In the genomic region with DNA sequence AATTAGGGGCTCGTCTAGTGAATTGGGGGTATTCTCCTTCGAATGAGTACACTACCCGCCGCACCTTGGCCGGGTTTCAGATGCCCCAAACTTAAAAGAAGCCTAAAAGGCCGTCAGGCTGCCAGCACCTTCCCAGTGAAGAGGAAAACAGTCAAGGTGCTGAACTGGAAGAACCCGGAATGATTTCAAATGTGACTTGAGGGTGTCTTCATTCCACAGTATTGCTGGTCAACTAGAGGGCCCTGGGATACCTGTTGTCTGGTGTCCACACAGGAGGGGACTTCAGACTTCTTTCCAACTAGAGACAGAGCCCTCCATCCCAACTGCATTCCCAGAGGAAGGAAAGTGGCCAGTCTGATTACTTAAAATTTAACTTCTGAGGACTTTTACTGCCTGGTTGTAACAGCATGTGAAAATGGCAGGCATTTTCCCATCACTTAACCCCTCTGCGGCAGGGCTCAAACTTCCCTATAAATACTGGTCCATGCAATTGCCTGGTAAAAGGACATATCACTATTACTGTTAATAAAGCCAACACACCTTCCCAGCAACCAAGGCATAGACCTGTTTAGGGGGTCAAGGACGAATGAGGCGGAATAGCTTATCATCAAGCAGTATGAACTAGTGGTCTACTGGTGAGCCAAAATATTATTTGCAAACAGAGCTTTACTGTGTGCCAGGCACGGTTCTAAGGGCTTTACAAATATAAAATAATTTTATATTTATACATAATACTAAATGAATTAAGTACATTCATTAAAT, we compare ENCODE assay signal across 1 cellular context.
TF ChIP-seq lines count a peak whose summit lies in the region.

No MANE protein-coding gene starts in this region.

TF ChIP-seq in HepG2, 621 proteins besides CTCF, POLR2A, EP300 and RAD21 (continued from another document and continues in another):
- TF ChIP-seq, protein P1, sequence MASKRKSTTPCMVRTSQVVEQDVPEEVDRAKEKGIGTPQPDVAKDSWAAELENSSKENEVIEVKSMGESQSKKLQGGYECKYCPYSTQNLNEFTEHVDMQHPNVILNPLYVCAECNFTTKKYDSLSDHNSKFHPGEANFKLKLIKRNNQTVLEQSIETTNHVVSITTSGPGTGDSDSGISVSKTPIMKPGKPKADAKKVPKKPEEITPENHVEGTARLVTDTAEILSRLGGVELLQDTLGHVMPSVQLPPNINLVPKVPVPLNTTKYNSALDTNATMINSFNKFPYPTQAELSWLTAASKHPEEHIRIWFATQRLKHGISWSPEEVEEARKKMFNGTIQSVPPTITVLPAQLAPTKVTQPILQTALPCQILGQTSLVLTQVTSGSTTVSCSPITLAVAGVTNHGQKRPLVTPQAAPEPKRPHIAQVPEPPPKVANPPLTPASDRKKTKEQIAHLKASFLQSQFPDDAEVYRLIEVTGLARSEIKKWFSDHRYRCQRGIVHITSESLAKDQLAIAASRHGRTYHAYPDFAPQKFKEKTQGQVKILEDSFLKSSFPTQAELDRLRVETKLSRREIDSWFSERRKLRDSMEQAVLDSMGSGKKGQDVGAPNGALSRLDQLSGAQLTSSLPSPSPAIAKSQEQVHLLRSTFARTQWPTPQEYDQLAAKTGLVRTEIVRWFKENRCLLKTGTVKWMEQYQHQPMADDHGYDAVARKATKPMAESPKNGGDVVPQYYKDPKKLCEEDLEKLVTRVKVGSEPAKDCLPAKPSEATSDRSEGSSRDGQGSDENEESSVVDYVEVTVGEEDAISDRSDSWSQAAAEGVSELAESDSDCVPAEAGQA (IDR thresholded peaks at IDR 0.05; ENCODE audit: low read depth) = no peak
- TF ChIP-seq, protein P1 (CRISPR knock-in tag; IDR thresholded peaks at IDR 0.05; ENCODE audit: borderline replicate concordance) = 0 out of 2 replicates have a peak, but pooled peaks have one; percentile 78
- peak; percentile 32; the same call in 1 of the 2 replicates for TF ChIP-seq ELF1 (CRISPR knock-in tag; IDR thresholded peaks at IDR 0.05)
- no peak for TF ChIP-seq REL (CRISPR knock-in tag; conservative IDR thresholded peaks at IDR 0.05)
- no peak for TF ChIP-seq DNMT1 (CRISPR knock-in tag; IDR thresholded peaks at IDR 0.05)
- TF ChIP-seq, protein P2, sequence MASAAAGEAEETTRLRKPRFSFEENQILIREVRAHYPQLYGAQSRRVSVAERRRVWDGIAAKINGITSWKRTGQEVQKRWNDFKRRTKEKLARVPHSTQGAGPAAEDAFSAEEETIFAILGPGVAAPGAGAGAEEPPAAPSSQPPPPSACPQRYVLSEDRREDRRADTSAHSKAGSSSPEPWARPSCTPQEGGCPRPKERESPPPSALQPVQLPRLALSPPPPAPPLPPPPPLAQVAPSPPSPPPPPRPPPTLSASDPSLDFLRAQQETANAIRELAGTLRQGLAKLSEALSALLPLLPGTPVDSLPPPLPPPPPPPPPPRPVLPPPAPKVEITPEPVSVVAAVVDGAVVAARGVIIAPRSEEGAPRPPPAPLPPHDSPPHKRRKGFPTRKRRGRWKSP (CRISPR knock-in tag; IDR thresholded peaks at IDR 0.05) = peak; percentile 2; the same call in 1 of the 2 replicates
- 0 out of 2 replicates have a peak, but pooled peaks have one; percentile 40 for TF ChIP-seq ZNF773 (CRISPR knock-in tag; IDR thresholded peaks at IDR 0.05; ENCODE audit: borderline replicate concordance)
- TF ChIP-seq ZFP82 (CRISPR knock-in tag; IDR thresholded peaks at IDR 0.05; ENCODE audit: borderline replicate concordance) = 0 out of 2 replicates have a peak, but pooled peaks have one; percentile 69
- TF ChIP-seq ARID2 (CRISPR knock-in tag; IDR thresholded peaks at IDR 0.05; ENCODE audit: borderline replicate concordance) = 0 out of 2 replicates have a peak, but pooled peaks have one; percentile 26
- TF ChIP-seq, protein P3, sequence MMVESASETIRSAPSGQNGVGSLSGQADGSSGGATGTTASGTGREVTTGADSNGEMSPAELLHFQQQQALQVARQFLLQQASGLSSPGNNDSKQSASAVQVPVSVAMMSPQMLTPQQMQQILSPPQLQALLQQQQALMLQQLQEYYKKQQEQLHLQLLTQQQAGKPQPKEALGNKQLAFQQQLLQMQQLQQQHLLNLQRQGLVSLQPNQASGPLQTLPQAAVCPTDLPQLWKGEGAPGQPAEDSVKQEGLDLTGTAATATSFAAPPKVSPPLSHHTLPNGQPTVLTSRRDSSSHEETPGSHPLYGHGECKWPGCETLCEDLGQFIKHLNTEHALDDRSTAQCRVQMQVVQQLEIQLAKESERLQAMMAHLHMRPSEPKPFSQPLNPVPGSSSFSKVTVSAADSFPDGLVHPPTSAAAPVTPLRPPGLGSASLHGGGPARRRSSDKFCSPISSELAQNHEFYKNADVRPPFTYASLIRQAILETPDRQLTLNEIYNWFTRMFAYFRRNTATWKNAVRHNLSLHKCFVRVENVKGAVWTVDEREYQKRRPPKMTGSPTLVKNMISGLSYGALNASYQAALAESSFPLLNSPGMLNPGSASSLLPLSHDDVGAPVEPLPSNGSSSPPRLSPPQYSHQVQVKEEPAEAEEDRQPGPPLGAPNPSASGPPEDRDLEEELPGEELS (CRISPR knock-in tag; IDR thresholded peaks at IDR 0.05) = peak; percentile 12; the same call in 1 of the 2 replicates
- peak; percentile 42; the same call in 1 of the 2 replicates for TF ChIP-seq MTA3 (CRISPR knock-in tag; IDR thresholded peaks at IDR 0.05)
- no peak for TF ChIP-seq ZNF354B (CRISPR knock-in tag; IDR thresholded peaks at IDR 0.05)
- TF ChIP-seq, protein P4, sequence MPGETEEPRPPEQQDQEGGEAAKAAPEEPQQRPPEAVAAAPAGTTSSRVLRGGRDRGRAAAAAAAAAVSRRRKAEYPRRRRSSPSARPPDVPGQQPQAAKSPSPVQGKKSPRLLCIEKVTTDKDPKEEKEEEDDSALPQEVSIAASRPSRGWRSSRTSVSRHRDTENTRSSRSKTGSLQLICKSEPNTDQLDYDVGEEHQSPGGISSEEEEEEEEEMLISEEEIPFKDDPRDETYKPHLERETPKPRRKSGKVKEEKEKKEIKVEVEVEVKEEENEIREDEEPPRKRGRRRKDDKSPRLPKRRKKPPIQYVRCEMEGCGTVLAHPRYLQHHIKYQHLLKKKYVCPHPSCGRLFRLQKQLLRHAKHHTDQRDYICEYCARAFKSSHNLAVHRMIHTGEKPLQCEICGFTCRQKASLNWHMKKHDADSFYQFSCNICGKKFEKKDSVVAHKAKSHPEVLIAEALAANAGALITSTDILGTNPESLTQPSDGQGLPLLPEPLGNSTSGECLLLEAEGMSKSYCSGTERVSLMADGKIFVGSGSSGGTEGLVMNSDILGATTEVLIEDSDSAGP (CRISPR knock-in tag; IDR thresholded peaks at IDR 0.05; ENCODE audit: borderline replicate concordance) = 0 out of 2 replicates have a peak, but pooled peaks have one; percentile 24
- TF ChIP-seq SP5 (CRISPR knock-in tag; IDR thresholded peaks at IDR 0.05; ENCODE audit: borderline replicate concordance, low read depth) = no peak; the same call in 1 of the 2 replicates
- TF ChIP-seq RFX3 (CRISPR knock-in tag; IDR thresholded peaks at IDR 0.05) = peak; percentile 21; the same call in 1 of the 2 replicates
- peak; percentile 9; the same call in 1 of the 2 replicates for TF ChIP-seq SRF (IDR thresholded peaks at IDR 0.05; ENCODE audit: low read depth, low read length)
- TF ChIP-seq, protein P5, sequence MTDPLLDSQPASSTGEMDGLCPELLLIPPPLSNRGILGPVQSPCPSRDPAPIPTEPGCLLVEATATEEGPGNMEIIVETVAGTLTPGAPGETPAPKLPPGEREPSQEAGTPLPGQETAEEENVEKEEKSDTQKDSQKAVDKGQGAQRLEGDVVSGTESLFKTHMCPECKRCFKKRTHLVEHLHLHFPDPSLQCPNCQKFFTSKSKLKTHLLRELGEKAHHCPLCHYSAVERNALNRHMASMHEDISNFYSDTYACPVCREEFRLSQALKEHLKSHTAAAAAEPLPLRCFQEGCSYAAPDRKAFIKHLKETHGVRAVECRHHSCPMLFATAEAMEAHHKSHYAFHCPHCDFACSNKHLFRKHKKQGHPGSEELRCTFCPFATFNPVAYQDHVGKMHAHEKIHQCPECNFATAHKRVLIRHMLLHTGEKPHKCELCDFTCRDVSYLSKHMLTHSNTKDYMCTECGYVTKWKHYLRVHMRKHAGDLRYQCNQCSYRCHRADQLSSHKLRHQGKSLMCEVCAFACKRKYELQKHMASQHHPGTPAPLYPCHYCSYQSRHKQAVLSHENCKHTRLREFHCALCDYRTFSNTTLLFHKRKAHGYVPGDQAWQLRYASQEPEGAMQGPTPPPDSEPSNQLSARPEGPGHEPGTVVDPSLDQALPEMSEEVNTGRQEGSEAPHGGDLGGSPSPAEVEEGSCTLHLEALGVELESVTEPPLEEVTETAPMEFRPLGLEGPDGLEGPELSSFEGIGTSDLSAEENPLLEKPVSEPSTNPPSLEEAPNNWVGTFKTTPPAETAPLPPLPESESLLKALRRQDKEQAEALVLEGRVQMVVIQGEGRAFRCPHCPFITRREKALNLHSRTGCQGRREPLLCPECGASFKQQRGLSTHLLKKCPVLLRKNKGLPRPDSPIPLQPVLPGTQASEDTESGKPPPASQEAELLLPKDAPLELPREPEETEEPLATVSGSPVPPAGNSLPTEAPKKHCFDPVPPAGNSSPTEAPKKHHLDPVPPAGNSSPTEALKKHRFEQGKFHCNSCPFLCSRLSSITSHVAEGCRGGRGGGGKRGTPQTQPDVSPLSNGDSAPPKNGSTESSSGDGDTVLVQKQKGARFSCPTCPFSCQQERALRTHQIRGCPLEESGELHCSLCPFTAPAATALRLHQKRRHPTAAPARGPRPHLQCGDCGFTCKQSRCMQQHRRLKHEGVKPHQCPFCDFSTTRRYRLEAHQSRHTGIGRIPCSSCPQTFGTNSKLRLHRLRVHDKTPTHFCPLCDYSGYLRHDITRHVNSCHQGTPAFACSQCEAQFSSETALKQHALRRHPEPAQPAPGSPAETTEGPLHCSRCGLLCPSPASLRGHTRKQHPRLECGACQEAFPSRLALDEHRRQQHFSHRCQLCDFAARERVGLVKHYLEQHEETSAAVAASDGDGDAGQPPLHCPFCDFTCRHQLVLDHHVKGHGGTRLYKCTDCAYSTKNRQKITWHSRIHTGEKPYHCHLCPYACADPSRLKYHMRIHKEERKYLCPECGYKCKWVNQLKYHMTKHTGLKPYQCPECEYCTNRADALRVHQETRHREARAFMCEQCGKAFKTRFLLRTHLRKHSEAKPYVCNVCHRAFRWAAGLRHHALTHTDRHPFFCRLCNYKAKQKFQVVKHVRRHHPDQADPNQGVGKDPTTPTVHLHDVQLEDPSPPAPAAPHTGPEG (CRISPR knock-in tag; IDR thresholded peaks at IDR 0.05) = peak; percentile 59; the same call in 1 of the 2 replicates
